8 cellular contexts compared by ENCODE assay signal in the genomic region with DNA sequence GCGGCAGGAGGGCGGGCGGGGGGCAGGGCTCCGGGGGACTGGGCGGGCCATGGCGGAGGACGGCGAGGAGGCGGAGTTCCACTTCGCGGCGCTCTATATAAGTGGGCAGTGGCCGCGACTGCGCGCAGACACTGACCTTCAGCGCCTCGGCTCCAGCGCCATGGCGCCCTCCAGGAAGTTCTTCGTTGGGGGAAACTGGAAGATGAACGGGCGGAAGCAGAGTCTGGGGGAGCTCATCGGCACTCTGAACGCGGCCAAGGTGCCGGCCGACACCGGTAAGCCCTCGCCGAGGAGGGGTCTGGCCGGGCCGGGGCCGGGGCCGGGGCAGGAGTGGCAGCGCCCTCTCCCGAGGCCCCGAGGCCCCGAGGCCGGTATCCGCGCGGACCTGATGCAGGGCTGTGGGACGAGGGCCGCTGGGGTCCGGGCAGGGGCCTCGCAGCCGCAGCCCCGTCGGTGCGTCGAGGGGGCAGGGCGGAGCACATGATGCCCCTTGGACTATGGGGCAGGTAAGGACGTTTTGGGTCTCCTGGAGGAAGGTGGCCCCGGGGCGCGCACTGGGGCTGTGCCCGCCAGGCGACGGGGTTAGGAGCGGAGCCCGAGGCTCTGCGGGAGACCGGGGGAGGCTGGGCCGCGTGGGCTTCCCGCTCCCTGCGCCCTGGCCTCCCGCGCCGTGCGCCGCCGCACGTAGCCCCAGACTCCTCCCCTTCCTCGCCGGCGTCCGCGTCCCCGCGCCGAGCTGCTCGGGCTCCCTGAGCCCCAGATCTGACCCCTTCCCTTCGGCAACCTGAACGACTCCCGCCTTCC. TPM values are rescaled to one million over a fixed set of nuclear protein-coding genes. Genes with fewer than 3 reads are reported as not detected.
DNase-seq lines count a peak whose midpoint lies in the region; ATAC-seq and TF ChIP-seq lines count a peak whose summit lies in the region.

A gene (plus strand): TSS at position 125 of the 804 bp plus-strand sequence. CDS start 36 bp downstream, at position 161.

- H2AFZ ChIP-seq in IMR-90 (replicated peaks; ENCODE audit: low read length, poor library complexity) = peak within 1 kb of the TSS; percentile 95
- H2AFZ ChIP-seq in neural cell (ENCODE audit: low read depth, low read length) = peak within 1 kb of the TSS; percentile 68

- TF ChIP-seq POLR2A in IMR-90 (IDR thresholded peaks at IDR 0.05; ENCODE audit: low read depth, low read length) = peak; percentile 99

- peak within 1 kb of the TSS; percentile 100 for H3K9ac ChIP-seq in IMR-90 (ENCODE audit: low read depth, low read length)
- H3K9ac ChIP-seq in neural cell (ENCODE audit: low read length) = peak within 1 kb of the TSS; percentile 74
- peak within 1 kb of the TSS; percentile 88 to 94 for H3K9ac ChIP-seq in stomach smooth muscle (ENCODE audit: low read length in 2 of 2)

- H2BK20ac ChIP-seq in IMR-90 (ENCODE audit: low read depth, low read length) = peak within 1 kb of the TSS; percentile 24; the same call in 1 of the 2 replicates

- peaks cover 23 to 51% of the 10 kb centered on the region in 2 experiments for H3K79me1 ChIP-seq in IMR-90 (ENCODE audit: low read depth in 1 of 2, low read length in 2 of 2)

- H4K5ac ChIP-seq in IMR-90 (ENCODE audit: low read depth, low read length) = peak within 1 kb of the TSS; percentile 92

- no peaks in the 10 kb centered on the region for H3K27me3 ChIP-seq in IMR-90 (ENCODE audit: control insufficient read depth, insufficient read depth, low read length)
- no peaks in the 10 kb centered on the region for H3K27me3 ChIP-seq in neural cell (ENCODE audit: insufficient read depth, low read depth, low read length)
- H3K27me3 ChIP-seq in stomach smooth muscle (ENCODE audit: control insufficient read depth in 1 of 2, insufficient read depth in 2 of 2, low read length in 2 of 2) = no peaks in the 10 kb centered on the region

- POLR2A ChIA-PET in IMR-90 (lab: Charles Lee; ENCODE audit: unreplicated experiment) = interaction anchor here (1.1 to 1.9 kb wide), 2 partner anchors 15 to 38 kb away, joined by 3 to 6 read pairs; a partner anchor contains a TSS

- peak within 1 kb of the TSS; percentile 95 for H2BK5ac ChIP-seq in IMR-90 (ENCODE audit: low read depth, low read length, poor library complexity, severe bottlenecking)

- H3K18ac ChIP-seq in IMR-90 (ENCODE audit: low read depth, low read length) = peak within 1 kb of the TSS; percentile 69

- peaks cover 3% of the 10 kb centered on the region for H3F3A ChIP-seq in neural cell (ENCODE audit: insufficient read depth, low read length, poor library complexity, severe bottlenecking)

- CTCF ChIA-PET in IMR-90 (lab: Yijun Ruan, JAX) = no interaction called here

- ATAC-seq in GM21390 (IDR thresholded peaks at IDR 0.05; ENCODE audit: unreplicated experiment) (peak; percentile 51), IMR-90 (ENCODE audit: low read depth) (peak; percentile 82)

- intact Hi-C loops in IMR-90 (cut with micrococcal nuclease) = loop anchor here (2.0 to 5.0 kb wide), 3 partner anchors 15 to 770 kb away; a partner anchor contains a TSS

- H4K91ac ChIP-seq in IMR-90 (ENCODE audit: insufficient read depth, low read depth, low read length) = peak within 1 kb of the TSS; percentile 84

- no peaks in the 10 kb centered on the region for H3K79me2 ChIP-seq in neural cell (replicated peaks; ENCODE audit: insufficient read depth, low read length)

- H3K4me3 ChIP-seq in IMR-90 (ENCODE audit: insufficient read depth, low read depth, low read length) = peak within 1 kb of the TSS; percentile 87
- H3K4me3 ChIP-seq in fibroblast of villous mesenchyme (ENCODE audit: low read depth, low read length) = peak within 1 kb of the TSS; percentile 88
- peak within 1 kb of the TSS; percentile 83 for H3K4me3 ChIP-seq in neural cell (ENCODE audit: low read length)
- H3K4me3 ChIP-seq in stomach smooth muscle (ENCODE audit: low read length in 2 of 2) = peak within 1 kb of the TSS; percentile 86 to 92

- BruUV-seq in IMR-90 (replicated peaks; lab: Mats Ljungman, UMichigan) = no TSS peak

- dilution Hi-C loops in IMR-90 (cut with HindIII; ENCODE audit: low sequenced_read_pairs, unreplicated experiment) = no loop called here

- WGBS in IMR-90 (ENCODE audit: extremely low coverage in 2 of 2, insufficient read length in 1 of 2), 2 experiments = 0% methylated on average over 39 of the region's 87 CpGs; no CpG with 5 or more reads in 1 of the 2 experiments

- H3K4me1 ChIP-seq in IMR-90 (ENCODE audit: control insufficient read depth, insufficient read depth, low read length) (peaks cover 19% of the 10 kb centered on the region), stomach smooth muscle (ENCODE audit: control insufficient read depth, insufficient read depth, low read length) (peaks cover 45% of the 10 kb centered on the region)

- peaks cover 48% of the 10 kb centered on the region for H4K20me1 ChIP-seq in IMR-90 (ENCODE audit: insufficient read depth, low read length)
- no peaks in the 10 kb centered on the region for H4K20me1 ChIP-seq in neural cell (ENCODE audit: insufficient read depth)

- no peak for TF ChIP-seq CTCF in IMR-90 (conservative IDR thresholded peaks at IDR 0.05; ENCODE audit: low read depth, low read length)
- no peak for TF ChIP-seq CTCF in fibroblast of villous mesenchyme (IDR thresholded peaks at IDR 0.05; ENCODE audit: insufficient read depth, low read depth, low read length)
- TF ChIP-seq CTCF in neural cell (IDR thresholded peaks at IDR 0.05; ENCODE audit: poor library complexity, severe bottlenecking) = no peak

- in situ Hi-C loops in IMR-90 (cut with MboI; ENCODE audit: low sequenced_read_pairs) = loop anchor here (5.0 kb wide), 1 partner anchor 95 kb away; no protein-coding TSS in a partner anchor

- peak within 1 kb of the TSS; percentile 95 for H3K4ac ChIP-seq in IMR-90 (ENCODE audit: low read depth, low read length)

- peak within 1 kb of the TSS; percentile 95 for H3K14ac ChIP-seq in IMR-90 (replicated peaks; ENCODE audit: low read depth, low read length)

- H3K4me2 ChIP-seq in IMR-90 (ENCODE audit: low read depth, low read length) (peak within 1 kb of the TSS; percentile 95), neural cell (ENCODE audit: low read length) (peak within 1 kb of the TSS; percentile 89)

- peak within 1 kb of the TSS; percentile 91 for H3K56ac ChIP-seq in IMR-90 (ENCODE audit: extremely low read depth, insufficient read depth, low read length)

- peak within 1 kb of the TSS; percentile 65 for H2BK120ac ChIP-seq in IMR-90 (ENCODE audit: low read depth, low read length)

- H4K8ac ChIP-seq in IMR-90 (ENCODE audit: low read depth in 2 of 2, low read length in 2 of 2) = peak within 1 kb of the TSS; percentile 92 to 93

- 0 out of 3 replicates have a peak within 1 kb of the TSS, but pooled peaks have one; percentile 50 for H2BK15ac ChIP-seq in IMR-90 (ENCODE audit: low read depth, low read length)

- H3K9me3 ChIP-seq in IMR-90 (ENCODE audit: control insufficient read depth, insufficient read depth, low read length) = no peaks in the 10 kb centered on the region
- no peaks in the 10 kb centered on the region for H3K9me3 ChIP-seq in neural cell (ENCODE audit: low read length)
- no peaks in the 10 kb centered on the region for H3K9me3 ChIP-seq in stomach smooth muscle (ENCODE audit: control insufficient read depth in 2 of 2, low read length in 2 of 2)

- no peak for TF ChIP-seq EP300 in neural cell (conservative IDR thresholded peaks at IDR 0.05; ENCODE audit: poor library complexity, severe bottlenecking)

- peak within 1 kb of the TSS; percentile 97 for H3K23ac ChIP-seq in IMR-90 (ENCODE audit: low read depth, low read length)

- TF ChIP-seq RAD21 in IMR-90 (IDR thresholded peaks at IDR 0.05; ENCODE audit: low read length) (no peak), neural cell (conservative IDR thresholded peaks at IDR 0.05) (no peak)

- peak within 1 kb of the TSS; percentile 100 for H2AK9ac ChIP-seq in IMR-90 (replicated peaks; ENCODE audit: low read depth, low read length, poor library complexity)

- peak within 1 kb of the TSS; percentile 97 for H3K27ac ChIP-seq in IMR-90 (ENCODE audit: insufficient read depth, low read length)
- peak within 1 kb of the TSS; percentile 67 for H3K27ac ChIP-seq in neural cell (ENCODE audit: low read length)
- peak within 1 kb of the TSS; percentile 97 for H3K27ac ChIP-seq in stomach smooth muscle (ENCODE audit: low read length)

- peak within 1 kb of the TSS; percentile 97 for H2AK5ac ChIP-seq in IMR-90 (ENCODE audit: low read depth, low read length)

- H3K9me1 ChIP-seq in IMR-90 (ENCODE audit: insufficient read depth, low read length) = 0 out of 2 replicates have a peak, but pooled peaks cover 7% of the 10 kb centered on the region

- DNase-seq in D341Med (ENCODE audit: low spot score) (peak; percentile 98), IMR-90 (peak; percentile 74), RPMI8226 (peak; percentile 86), activated gamma-delta T cell treated with Interleukin-2 at 50 U/mL for 16 hours (peak; percentile 70), fibroblast of villous mesenchyme (ENCODE audit: low read depth) (peak; percentile 81)

- no peaks in the 10 kb centered on the region for H3K9me2 ChIP-seq in neural cell (ENCODE audit: insufficient read depth, low read length)

- H3K36me3 ChIP-seq in IMR-90 (ENCODE audit: control insufficient read depth, insufficient read depth, low read length) (peaks cover 52% of the 10 kb centered on the region), neural cell (ENCODE audit: insufficient read depth, low read length) (no peaks in the 10 kb centered on the region), stomach smooth muscle (ENCODE audit: control insufficient read depth in 2 of 2, insufficient read depth in 2 of 2, low read length in 2 of 2) (peaks cover 26 to 40% of the 10 kb centered on the region in 2 donors)

TF ChIP-seq in IMR-90, 13 proteins besides CTCF, POLR2A, EP300 and RAD21 (continues in another document):
- 0 out of 2 replicates have a peak, but pooled peaks have one; percentile 35 for TF ChIP-seq CHD1 (IDR thresholded peaks at IDR 0.05; ENCODE audit: low read depth, low read length)
- TF ChIP-seq MAZ (IDR thresholded peaks at IDR 0.05; ENCODE audit: borderline replicate concordance, low read depth, low read length) = 0 out of 2 replicates have a peak, but pooled peaks have one; percentile 17
- TF ChIP-seq MXI1 (IDR thresholded peaks at IDR 0.05; ENCODE audit: borderline replicate concordance, low read depth, low read length) = peak; percentile 74

TF ChIP-seq in neural cell, 6 proteins besides CTCF, POLR2A, EP300 and RAD21 (continues in another document):
- TF ChIP-seq POLR2AphosphoS5 (IDR thresholded peaks at IDR 0.05) = peak; percentile 71
- no peak for TF ChIP-seq TAF1 (IDR thresholded peaks at IDR 0.05; ENCODE audit: low read depth)

RNA-seq across cellular contexts. Expression of the gene that starts here (rescaled TPM):
- 1,842 and 2,176 TPM in 2 replicates for total RNA-seq in IMR-90 (2012; rRNA removed)
- polyA plus RNA-seq in IMR-90 (2012; rRNA removed) = 1,995 and 2,214 TPM in 2 replicates
- 1,900 and 1,916 TPM in 2 replicates for polyA plus RNA-seq in IMR-90 (2012; cell fraction: cytosol; rRNA removed)
- 853 and 906 TPM in 2 replicates for polyA plus RNA-seq in IMR-90 (2012; cell fraction: nucleus; rRNA removed; ENCODE audit: low replicate concordance)
- 620 and 695 TPM in 2 replicates for total RNA-seq in fibroblast of villous mesenchyme
- polyA plus RNA-seq in neural cell = 288 and 292 TPM in 2 replicates
- polyA minus RNA-seq in neural cell = 150 and 158 TPM in 2 replicates

Comparison
In these comparisons a context has a peak if more than half of its experiments do, and no peak if none do; other contexts are left out.
1. Peak in every context shown above with its lines: DNase-seq, ATAC-seq, H3K4me3 ChIP-seq and H3K27ac ChIP-seq.